2 cellular contexts compared by ENCODE assay signal in genomic region chr11:17782145-17782544, GRCh38.
TF ChIP-seq lines count a peak whose summit lies in the region.

No MANE protein-coding gene starts in this region.

TF ChIP-seq in liver, 16 proteins besides CTCF, POLR2A, EP300 and RAD21 (continued from another document):
- TF ChIP-seq FOXA2 (IDR thresholded peaks at IDR 0.05) (no peak), RXRA (IDR thresholded peaks at IDR 0.05) (peak; percentile 33 to 58), HNF4A (conservative IDR thresholded peaks at IDR 0.05) (peak; percentile 9 to 25), SP1 (IDR thresholded peaks at IDR 0.05) (peak; percentile 10), MAX (IDR thresholded peaks at IDR 0.05) (no peak), HNF4G (IDR thresholded peaks at IDR 0.05) (no peak), EGR1 (IDR thresholded peaks at IDR 0.05; ENCODE audit: low read depth in 2 of 2) (no peak), YY1 (IDR thresholded peaks at IDR 0.05) (no peak), GABPA (IDR thresholded peaks at IDR 0.05 in 1 of 2, conservative IDR thresholded peaks at IDR 0.05 in 1 of 2) (no peak), FOXA1 (IDR thresholded peaks at IDR 0.05) (no peak), REST (IDR thresholded peaks at IDR 0.05) (no peak)

TF ChIP-seq in HepG2, 621 proteins besides CTCF, POLR2A, EP300 and RAD21 (continued from another document):
- TF ChIP-seq, protein P1, sequence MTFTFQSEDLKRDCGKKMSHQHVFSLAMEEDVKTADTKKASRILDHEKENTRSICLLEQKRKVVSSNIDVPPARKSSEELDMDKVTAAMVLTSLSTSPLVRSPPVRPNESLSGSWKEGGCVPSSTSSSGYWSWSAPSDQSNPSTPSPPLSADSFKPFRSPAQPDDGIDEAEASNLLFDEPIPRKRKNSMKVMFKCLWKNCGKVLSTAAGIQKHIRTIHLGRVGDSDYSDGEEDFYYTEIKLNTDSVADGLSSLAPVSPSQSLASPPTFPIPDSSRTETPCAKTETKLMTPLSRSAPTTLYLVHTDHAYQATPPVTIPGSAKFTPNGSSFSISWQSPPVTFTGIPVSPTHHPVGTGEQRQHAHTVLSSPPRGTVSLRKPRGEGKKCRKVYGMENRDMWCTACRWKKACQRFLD (CRISPR knock-in tag; IDR thresholded peaks at IDR 0.05; ENCODE audit: borderline replicate concordance), result no peak
- TF ChIP-seq ZNF431 (CRISPR knock-in tag; IDR thresholded peaks at IDR 0.05; ENCODE audit: borderline replicate concordance, low read depth) (no peak), ZNF350 (CRISPR knock-in tag; IDR thresholded peaks at IDR 0.05; ENCODE audit: borderline replicate concordance, low read depth) (no peak), HNRNPUL1 (IDR thresholded peaks at IDR 0.05; ENCODE audit: low read depth, low read length) (no peak), ZNF34 (CRISPR knock-in tag; IDR thresholded peaks at IDR 0.05; ENCODE audit: borderline replicate concordance) (no peak), RBFOX2 (IDR thresholded peaks at IDR 0.05; ENCODE audit: low read depth, low read length) (no peak), GZF1 (CRISPR knock-in tag; IDR thresholded peaks at IDR 0.05) (no peak), SMC3 (IDR thresholded peaks at IDR 0.05; ENCODE audit: low read length) (no peak), ZNF10 (CRISPR knock-in tag; IDR thresholded peaks at IDR 0.05; ENCODE audit: borderline replicate concordance, low read depth) (no peak), ZSCAN9 (CRISPR knock-in tag; IDR thresholded peaks at IDR 0.05; ENCODE audit: borderline replicate concordance) (no peak), HMG20A (CRISPR knock-in tag; IDR thresholded peaks at IDR 0.05; ENCODE audit: borderline replicate concordance) (no peak), PTBP1 (IDR thresholded peaks at IDR 0.05; ENCODE audit: low read depth, low read length, poor library complexity, severe bottlenecking) (no peak), ZNF7 (CRISPR knock-in tag; IDR thresholded peaks at IDR 0.05) (no peak)
